Comparison of ENCODE assay signal across 9 cellular contexts in genomic region chr2:130824492-130825061, GRCh38. TPM values are rescaled to one million over a fixed set of nuclear protein-coding genes. Genes with fewer than 3 reads are reported as not detected.
A peak's percentile ranks its signal among the peaks of the same experiment; 100 is the strongest.
DNase-seq lines count a peak whose midpoint lies in the region; ATAC-seq, FAIRE-seq and TF ChIP-seq lines count a peak whose summit lies in the region.
"Had no signal": no experiment of that assay in that cellular context is flagged by ENCODE, and none has a peak within 500 bp of the region (broad histone marks: within the 10 kb centered on the region; RNA-seq: fewer than 3 reads in every experiment).

No MANE protein-coding gene starts in this region.

- H3K27me3 ChIP-seq in effector memory CD4-positive, alpha-beta T cell (replicated peaks; ENCODE audit: control insufficient read depth, insufficient read depth, low read length, poor library complexity, severe bottlenecking): no peaks in the 10 kb centered on the region
- no peaks in the 10 kb centered on the region for H3K27me3 ChIP-seq in gastroesophageal sphincter

- H3K27ac Mint-ChIP-seq in HFFc6: peak overlapping the region; percentile 53; the same call in 1 of the 2 replicates

- peak; percentile 74 for DNase-seq in GM12891 (ENCODE audit: insufficient read length, low spot score)
- peak; percentile 73 for DNase-seq in HFFc6
- peak; percentile 30 for DNase-seq in NCI-H128 (lab: John Stamatoyannopoulos, UW; ENCODE audit: unreplicated experiment)
- peak; percentile 28 to 80 for DNase-seq in activated CD4-positive, alpha-beta T cell treated with anti-CD3 and anti-CD28 coated beads, Interleukin-2, amount 50 U/mL, for 24 hours (ENCODE audit: low read depth in 1 of 2, low spot score in 1 of 2)
- DNase-seq in effector memory CD4-positive, alpha-beta T cell: peak; percentile 58 to 69 (median 61)
- DNase-seq in renal cortical epithelial cell (ENCODE audit: low read depth): peak; percentile 97
- no peak for DNase-seq in cerebellum (ENCODE audit: low spot score)

- peaks cover 8% of the 10 kb centered on the region for H3K27me3 Mint-ChIP-seq in HFFc6 (ENCODE audit: insufficient read depth)

- WGBS in gastroesophageal sphincter (ENCODE audit: low coverage in 1 of 2), 2 donors: 40 to 47% methylated on average over 2 of the region's 8 CpGs

- H3K4me1 ChIP-seq in effector memory CD4-positive, alpha-beta T cell (ENCODE audit: control insufficient read depth, insufficient read depth, low read length, poor library complexity, severe bottlenecking): peaks cover 12% of the 10 kb centered on the region
- H3K4me1 ChIP-seq in gastroesophageal sphincter: peaks cover 1 to 13% (median 8%) of the 10 kb centered on the region in 3 donors

- H3K4me3 ChIP-seq in effector memory CD4-positive, alpha-beta T cell (ENCODE audit: insufficient read depth, low read depth, low read length, poor library complexity, severe bottlenecking): peak overlapping the region; percentile 20
- H3K4me3 ChIP-seq in gastroesophageal sphincter: no peak overlapping the region

- H3K4me3 Mint-ChIP-seq in HFFc6: no peak overlapping the region; the same call in 1 of the 2 replicates

- peaks cover 26% of the 10 kb centered on the region for H3K4me1 Mint-ChIP-seq in HFFc6 (ENCODE audit: low read depth)

- no peaks in the 10 kb centered on the region for H3K36me3 ChIP-seq in effector memory CD4-positive, alpha-beta T cell (ENCODE audit: control insufficient read depth, insufficient read depth, low read length)
- H3K36me3 ChIP-seq in gastroesophageal sphincter: no peaks in the 10 kb centered on the region

- TF ChIP-seq EP300 in gastroesophageal sphincter (IDR thresholded peaks at IDR 0.05): no peak

- no peak overlapping the region for H3K27ac ChIP-seq in effector memory CD4-positive, alpha-beta T cell (ENCODE audit: insufficient read depth, low read length, poor library complexity, severe bottlenecking)
- no peak overlapping the region for H3K27ac ChIP-seq in gastroesophageal sphincter

- no peaks in the 10 kb centered on the region for H3K9me3 ChIP-seq in effector memory CD4-positive, alpha-beta T cell (ENCODE audit: control insufficient read depth, low read length)
- no peaks in the 10 kb centered on the region for H3K9me3 ChIP-seq in gastroesophageal sphincter

- peak; percentile 82 for FAIRE-seq in GM12891 (lab: Jason Lieb, UNC)
- FAIRE-seq: colon had no signal

- TF ChIP-seq CTCF in HFFc6 (IDR thresholded peaks at IDR 0.05) (no peak), gastroesophageal sphincter (IDR thresholded peaks at IDR 0.05) (no peak)

- H3K9me3 Mint-ChIP-seq in HFFc6: no peaks in the 10 kb centered on the region; the same call in 1 of the 2 replicates

- TF ChIP-seq POLR2A in GM12891 (IDR thresholded peaks at IDR 0.05; ENCODE audit: low read depth, low read length) (no peak), gastroesophageal sphincter (IDR thresholded peaks at IDR 0.05) (no peak)

- H3K36me3 Mint-ChIP-seq in HFFc6 (ENCODE audit: low read depth): no peaks in the 10 kb centered on the region

- no peak for ATAC-seq in gastroesophageal sphincter

TF ChIP-seq in GM12891, 5 proteins besides CTCF, POLR2A, EP300 and RAD21:
- TF ChIP-seq POU2F2 (IDR thresholded peaks at IDR 0.05; ENCODE audit: low read depth, low read length) (peak; percentile 79), PAX5 (IDR thresholded peaks at IDR 0.05; ENCODE audit: insufficient read depth, low read length, severe bottlenecking) (no peak), TAF1 (IDR thresholded peaks at IDR 0.05; ENCODE audit: low read depth, low read length) (0 out of 2 replicates have a peak, but pooled peaks have one; percentile 29)

RNA-seq across cellular contexts. Expression of gene ARHGEF4, which starts 12.1 kb away (rescaled TPM):
- polyA plus RNA-seq in GM12891 (2012; ENCODE audit: low read depth, missing spikeins): 0.26 TPM
- total RNA-seq in HFFc6 (2021; fragmentation: NEBNext Ultra II Directional; extraction: Animal tissue kit (Norgen Biotek cat#: 25700)): 1 to 10 TPM in 5 of 6 experiments, under 1 TPM in 1; 0.94 to 2.2 (median 1.4) TPM
- total RNA-seq in renal cortical epithelial cell (0.35 and 0.40 TPM in 2 replicates), gastroesophageal sphincter (10 to 100 TPM; 15.9 to 59.5 (median 21.8) TPM), cerebellum (35.3 TPM)

Comparison
In these comparisons a context has a peak if more than half of its experiments do, and no peak if none do; other contexts are left out.
1. RNA of gene ARHGEF4, which starts 12.1 kb away (total RNA-seq): 35.3 TPM in cerebellum (single experiment) and 15.9 to 59.5 TPM in gastroesophageal sphincter; 0.94 to 2.2 TPM in HFFc6 and 0.35 to 0.40 TPM in renal cortical epithelial cell; every median in the first group is over 4 times any median in the second.